Comparison of ENCODE assay signal across 27 cellular contexts in genomic region chr9:88045686-88046085, GRCh38.
"Had no signal": no experiment of that assay in that cellular context is flagged by ENCODE, and none has a peak within 500 bp of the region (broad histone marks: within the 10 kb centered on the region; RNA-seq: fewer than 3 reads in every experiment).

No MANE protein-coding gene starts in this region.

- H3K9me3 ChIP-seq: colonic mucosa had no signal

- ATAC-seq: activated CD4-positive, CD25-positive, alpha-beta regulatory T cell treated with anti-CD3 and anti-CD28 coated beads, Interleukin-2, amount 50 U/mL, for 24 hours; activated CD8-positive, alpha-beta T cell treated with anti-CD3 and anti-CD28 coated beads for 36 hours; activated naive CD4-positive, alpha-beta T cell treated with anti-CD3 and anti-CD28 coated beads, Interleukin-2, amount 50 U/mL, for 72 hours; activated T-cell treated with anti-CD3 and anti-CD28 coated beads, Interleukin-2, amount 50 U/mL, for 4 hours; activated T-helper 17 cell treated with anti-CD3 and anti-CD28 coated beads, Interleukin-2, amount 50 U/mL, for 72 hours; esophagus mucosa had no signal

- H3K4me3 Mint-ChIP-seq: activated B cell treated with CpG ODN at 0.5 μM for 24 hours; activated CD8-positive, alpha-beta T cell treated with anti-CD3 and anti-CD28 coated beads for 36 hours; activated naive CD4-positive, alpha-beta T cell treated with anti-CD3 and anti-CD28 coated beads, Interleukin-2, amount 10 ng/mL, durations not matched to agents 7 days and 5 days; activated naive CD8-positive, alpha-beta T cell treated with anti-CD3 and anti-CD28 coated beads, Interleukin-2, amount 10 ng/mL, durations not matched to agents 7 days and 5 days; activated T-cell treated with anti-CD3 and anti-CD28 coated beads, Interleukin-2, amount 50 U/mL, for 4 hours; activated T-helper 17 cell treated with anti-CD3 and anti-CD28 coated beads, Interleukin-2, amount 50 U/mL, for 72 hours; brain had no signal

- H3K27me3 ChIP-seq: ascending aorta, breast epithelium, cardiac muscle cell, colonic mucosa had no signal

- H3K27ac Mint-ChIP-seq: activated B cell treated with CpG ODN at 0.5 μM for 24 hours; activated CD8-positive, alpha-beta T cell treated with anti-CD3 and anti-CD28 coated beads for 36 hours; activated naive CD4-positive, alpha-beta T cell treated with anti-CD3 and anti-CD28 coated beads, Interleukin-2, amount 10 ng/mL, durations not matched to agents 7 days and 5 days; activated naive CD4-positive, alpha-beta T cell treated with anti-CD3 and anti-CD28 coated beads, Interleukin-2, amount 50 U/mL, for 72 hours; activated naive CD8-positive, alpha-beta T cell treated with anti-CD3 and anti-CD28 coated beads, Interleukin-2, amount 10 ng/mL, durations not matched to agents 7 days and 5 days; activated T-helper 17 cell treated with anti-CD3 and anti-CD28 coated beads, Interleukin-2, amount 50 U/mL, for 72 hours; brain had no signal

- H3K4me1 ChIP-seq: ascending aorta, breast epithelium, colonic mucosa had no signal

- H3K27ac ChIP-seq: ascending aorta, breast epithelium, cardiac muscle cell, colonic mucosa, VCaP had no signal

- H3K4me3 ChIP-seq: ascending aorta, breast epithelium, cardiac muscle cell, colonic mucosa had no signal

- H3K4me1 Mint-ChIP-seq: activated B cell treated with CpG ODN at 0.5 μM for 24 hours; activated T-helper 17 cell treated with anti-CD3 and anti-CD28 coated beads, Interleukin-2, amount 50 U/mL, for 72 hours; brain had no signal

- H3K36me3 Mint-ChIP-seq: activated naive CD4-positive, alpha-beta T cell treated with anti-CD3 and anti-CD28 coated beads, Interleukin-2, amount 10 ng/mL, durations not matched to agents 7 days and 5 days; brain had no signal

- DNase-seq: activated B cell treated with CpG ODN at 0.5 μM for 24 hours; activated CD4-positive, alpha-beta T cell treated with anti-CD3 and anti-CD28 coated beads for 48 hours; activated CD4-positive, alpha-beta T cell treated with anti-CD3 and anti-CD28 coated beads, Interleukin-2, amount 50 U/mL, for 1 hour; activated CD4-positive, alpha-beta T cell treated with anti-CD3 and anti-CD28 coated beads, Interleukin-2, amount 50 U/mL, for 48 hours; activated CD8-positive, alpha-beta memory T cell treated with anti-CD3 and anti-CD28 coated beads for 24 hours; activated CD8-positive, alpha-beta T cell treated with anti-CD3 and anti-CD28 coated beads for 36 hours; activated effector memory CD4-positive, alpha-beta T cell treated with anti-CD3 and anti-CD28 coated beads, Interleukin-2, amount 50 U/mL, for 16 hours; activated naive CD4-positive, alpha-beta T cell; activated naive CD4-positive, alpha-beta T cell treated with anti-CD3 and anti-CD28 coated beads, Interleukin-2, amount 10 ng/mL, durations not matched to agents 7 days and 5 days; activated naive CD8-positive, alpha-beta T cell treated with anti-CD3 and anti-CD28 coated beads, Interleukin-2, amount 10 ng/mL, durations not matched to agents 7 days and 5 days; activated T-cell treated with anti-CD3 and anti-CD28 coated beads, Interleukin-2, amount 50 U/mL, for 4 hours; central memory CD4-positive, alpha-beta T cell; cerebellar nuclear complex; colonic mucosa; effector CD8-positive, alpha-beta T cell; foreskin fibroblast; head of caudate nucleus; T-helper 2 cell had no signal

- H3K36me3 ChIP-seq: ascending aorta, breast epithelium, cardiac muscle cell, colonic mucosa had no signal

- H3K27me3 Mint-ChIP-seq: activated naive CD4-positive, alpha-beta T cell treated with anti-CD3 and anti-CD28 coated beads, Interleukin-2, amount 10 ng/mL, durations not matched to agents 7 days and 5 days had no signal
